11 cellular contexts compared by ENCODE assay signal in genomic region chr12:87150969-87151662, GRCh38.
DNase-seq lines count a peak whose midpoint lies in the region; ATAC-seq, FAIRE-seq and TF ChIP-seq lines count a peak whose summit lies in the region.
"Had no signal": no experiment of that assay in that cellular context is flagged by ENCODE, and none has a peak within 500 bp of the region (broad histone marks: within the 10 kb centered on the region; RNA-seq: fewer than 3 reads in every experiment).

No MANE protein-coding gene starts in this region.

- no peak overlapping the region for H2BK120ac ChIP-seq in H1 (replicated peaks; ENCODE audit: low read depth, low read length)

- H3K79me1 ChIP-seq in H1 (ENCODE audit: low read depth, low read length): no peaks in the 10 kb centered on the region

- no peak overlapping the region for H2BK20ac ChIP-seq in H1 (ENCODE audit: low read length)

- TF ChIP-seq CTCF in BE2C (IDR thresholded peaks at IDR 0.05; ENCODE audit: low read depth, low read length) (peak; percentile 13; the same call in 1 of the 2 replicates), H1 (IDR thresholded peaks at IDR 0.05; ENCODE audit: control extremely low read depth in 1 of 3, insufficient read depth in 1 of 3, low read depth in 1 of 3, low read length in 3 of 3) (no peak), esophagus muscularis mucosa (IDR thresholded peaks at IDR 0.05) (no peak)

- H2AK5ac ChIP-seq in H1 (ENCODE audit: low read depth, low read length): no peak overlapping the region

- intact Hi-C loops in esophagus muscularis mucosa (cut with DNase I): no loop called here

- DNase-seq in BE2C (no peak), H1 (ENCODE audit: low read depth in 1 of 2, low spot score in 2 of 2) (no peak), NCI-H526 treated with DMSO at 0.1 percent for 48 hours (lab: John Stamatoyannopoulos, UW) (no peak), NCI-H1694 (lab: John Stamatoyannopoulos, UW) (no peak), cerebellar nuclear complex (lab: John Stamatoyannopoulos, UW) (no peak), esophagus muscularis mucosa (ENCODE audit: extremely low spot score) (no peak)
- DNase-seq: colonic mucosa; stimulated activated naive CD8-positive, alpha-beta T cell treated with anti-CD3 and anti-CD28 coated beads, Interleukin-15, amount 100 ng/mL, for 72 hours had no signal

- H2AFZ ChIP-seq in H1 (ENCODE audit: low read length): 0 out of 2 replicates have a peak overlapping the region, but pooled peaks have one; percentile 44

- H3K56ac ChIP-seq in H1 (replicated peaks; ENCODE audit: insufficient read length, low read depth, low read length): no peak overlapping the region

- 90% methylated on average over 2 of the region's 2 CpGs; no CpG with 5 or more reads in 1 of the 2 experiments for WGBS in H1 (ENCODE audit: extremely low coverage in 1 of 2, insufficient coverage in 1 of 2, insufficient read length in 1 of 2, insufficient replicate concordance in 2 of 2, low coverage in 1 of 2, low lambda C conversion rate in 2 of 2, missing lambda C conversion rate in 1 of 2), 2 experiments
- WGBS in esophagus muscularis mucosa: 53% methylated on average over 2 of the region's 2 CpGs

- ATAC-seq in GM21528 (IDR thresholded peaks at IDR 0.05; ENCODE audit: low FRiP score, unreplicated experiment) (peak; percentile 73), HG03378 (IDR thresholded peaks at IDR 0.05; ENCODE audit: unreplicated experiment) (peak; percentile 88)
- ATAC-seq: activated T-helper 17 cell treated with anti-CD3 and anti-CD28 coated beads, Interleukin-2, amount 50 U/mL, for 72 hours; stimulated activated naive CD8-positive, alpha-beta T cell treated with anti-CD3 and anti-CD28 coated beads, Interleukin-15, amount 100 ng/mL, for 72 hours had no signal

- no peak for FAIRE-seq in H1 (lab: Jason Lieb, UNC)

- H3K9me3 ChIP-seq in BE2C (no peaks in the 10 kb centered on the region), H1 (ENCODE audit: insufficient read depth in 2 of 2, low read depth in 1 of 2, low read length in 1 of 2) (no peaks in the 10 kb centered on the region), esophagus muscularis mucosa (no peaks in the 10 kb centered on the region)
- H3K9me3 ChIP-seq: colonic mucosa had no signal

- H3K36me3 ChIP-seq in BE2C: no peaks in the 10 kb centered on the region
- H3K36me3 ChIP-seq in H1 (ENCODE audit: control insufficient read depth in 2 of 4, insufficient read depth in 4 of 4, low read length in 3 of 4): no peaks in the 10 kb centered on the region
- no peaks in the 10 kb centered on the region for H3K36me3 ChIP-seq in esophagus muscularis mucosa
- H3K36me3 ChIP-seq: colonic mucosa had no signal

- no peak overlapping the region for H3K4me3 ChIP-seq in BE2C (ENCODE audit: low read depth, low read length)
- no peak overlapping the region for H3K4me3 ChIP-seq in H1 (ENCODE audit: extremely low read depth in 1 of 4, insufficient read depth in 2 of 4, low read depth in 3 of 4, low read length in 4 of 4)
- no peak overlapping the region for H3K4me3 ChIP-seq in esophagus muscularis mucosa
- H3K4me3 ChIP-seq: colonic mucosa had no signal

- no peak overlapping the region for H4K91ac ChIP-seq in H1 (replicated peaks; ENCODE audit: insufficient read length, low read length)

- no peak overlapping the region for H4K5ac ChIP-seq in H1 (ENCODE audit: insufficient read length, low read depth, low read length)

- H3K4me1 ChIP-seq in BE2C (no peaks in the 10 kb centered on the region; the same call in 1 of the 2 replicates), H1 (replicated peaks in 1 of 4; ENCODE audit: control insufficient read depth in 3 of 4, insufficient read depth in 4 of 4, low read length in 3 of 4) (no peaks in the 10 kb centered on the region), esophagus muscularis mucosa (no peaks in the 10 kb centered on the region)
- H3K4me1 ChIP-seq: colonic mucosa had no signal

- TF ChIP-seq POLR2A in H1 (IDR thresholded peaks at IDR 0.05; ENCODE audit: control extremely low read depth in 1 of 2, low read depth in 2 of 2, low read length in 2 of 2) (no peak), esophagus muscularis mucosa (IDR thresholded peaks at IDR 0.05; ENCODE audit: low read depth) (no peak)

- H3K18ac ChIP-seq in H1 (ENCODE audit: extremely low read depth, low read length): no peak overlapping the region

- H2BK15ac ChIP-seq in H1 (ENCODE audit: low read length): no peak overlapping the region

- TF ChIP-seq RAD21 in H1 (IDR thresholded peaks at IDR 0.05 in 1 of 2, conservative IDR thresholded peaks at IDR 0.05 in 1 of 2; ENCODE audit: low read depth in 2 of 2, low read length in 2 of 2): no peak; a peak in 1 of 4 replicates

- no peak overlapping the region for H2BK5ac ChIP-seq in H1 (ENCODE audit: low read depth, low read length)

- H3K27me3 ChIP-seq in BE2C (no peaks in the 10 kb centered on the region), H1 (replicated peaks in 1 of 4; ENCODE audit: control insufficient read depth in 3 of 4, extremely low read depth in 1 of 4, insufficient read depth in 3 of 4, low read length in 3 of 4) (no peaks in the 10 kb centered on the region), esophagus muscularis mucosa (no peaks in the 10 kb centered on the region)
- H3K27me3 ChIP-seq: colonic mucosa had no signal

- CTCF ChIA-PET in H1 (lab: Charles Lee; ENCODE audit: partially characterized antibody): interaction anchor here (0.8 to 1.8 kb wide), 3 partner anchors 11 to 26 kb away, joined by 3 to 4 read pairs (median 3); no protein-coding TSS in a partner anchor

- H3K23me2 ChIP-seq in H1 (ENCODE audit: low read depth, low read length): no peaks in the 10 kb centered on the region

- TF ChIP-seq EP300 in H1 (IDR thresholded peaks at IDR 0.05; ENCODE audit: borderline replicate concordance in 1 of 2, low read depth in 2 of 2, low read length in 2 of 2) (no peak), esophagus muscularis mucosa (IDR thresholded peaks at IDR 0.05) (no peak)

- no peak overlapping the region; the same call in 1 of the 2 replicates for H3K27ac ChIP-seq in H1 (ENCODE audit: low read depth, low read length)
- no peak overlapping the region for H3K27ac ChIP-seq in esophagus muscularis mucosa (replicated peaks in 1 of 4)
- H3K27ac ChIP-seq: colonic mucosa had no signal

- no peak overlapping the region for H3K4ac ChIP-seq in H1 (replicated peaks; ENCODE audit: insufficient read length, low read depth, low read length)

- no peak overlapping the region for H3K14ac ChIP-seq in H1 (ENCODE audit: insufficient read length)

- H4K20me1 ChIP-seq in H1 (replicated peaks in 1 of 2; ENCODE audit: control insufficient read depth in 1 of 2, insufficient read depth in 2 of 2, low read length in 2 of 2): no peaks in the 10 kb centered on the region

- H4K8ac ChIP-seq in H1 (ENCODE audit: extremely low read depth, insufficient read depth, low read length): peak overlapping the region; percentile 35; the same call in 1 of the 2 replicates

- H3K4me2 ChIP-seq in H1 (ENCODE audit: insufficient read depth in 1 of 2, low read depth in 2 of 2, low read length in 2 of 2): no peak overlapping the region

- POLR2A ChIA-PET in H1 (lab: Charles Lee; ENCODE audit: partially characterized antibody): no interaction called here

- H2BK12ac ChIP-seq in H1 (ENCODE audit: low read depth, low read length): 0 out of 2 replicates have a peak overlapping the region, but pooled peaks have one; percentile 17

- H3K23ac ChIP-seq in H1 (ENCODE audit: insufficient read length): no peak overlapping the region

- no peak overlapping the region for H3K9ac ChIP-seq in H1 (replicated peaks in 1 of 4; ENCODE audit: extremely low read depth in 1 of 4, low read depth in 3 of 4, low read length in 3 of 4)

- no peaks in the 10 kb centered on the region for H3K79me2 ChIP-seq in H1 (ENCODE audit: control insufficient read depth in 1 of 2, insufficient read depth in 2 of 2, low read length in 2 of 2)

TF ChIP-seq in H1, 55 proteins besides CTCF, POLR2A, EP300 and RAD21:
- no peak for TF ChIP-seq SP4 (IDR thresholded peaks at IDR 0.05; ENCODE audit: low read length)
- TF ChIP-seq SP2 (IDR thresholded peaks at IDR 0.05; ENCODE audit: low read length): no peak
- no peak for TF ChIP-seq NRF1 (IDR thresholded peaks at IDR 0.05; ENCODE audit: low read depth, low read length)
- TF ChIP-seq MAFK (IDR thresholded peaks at IDR 0.05; ENCODE audit: low read depth, low read length): peak; percentile 21; the same call in 1 of the 2 replicates
- TF ChIP-seq GTF2F1 (IDR thresholded peaks at IDR 0.05; ENCODE audit: borderline replicate concordance, low read depth, low read length): no peak
- TF ChIP-seq SIN3A (conservative IDR thresholded peaks at IDR 0.05 in 1 of 2, IDR thresholded peaks at IDR 0.05 in 1 of 2; ENCODE audit: low read depth in 1 of 2, low read length in 2 of 2): no peak
- TF ChIP-seq SIRT6 (IDR thresholded peaks at IDR 0.05; ENCODE audit: low read length): no peak
- TF ChIP-seq ATF2 (IDR thresholded peaks at IDR 0.05; ENCODE audit: low read length): no peak
- no peak for TF ChIP-seq RFX5 (IDR thresholded peaks at IDR 0.05; ENCODE audit: borderline replicate concordance, low read depth, low read length)
- TF ChIP-seq CBX8 (IDR thresholded peaks at IDR 0.05; ENCODE audit: borderline replicate concordance, low read depth, low read length): no peak
- peak; percentile 56 for TF ChIP-seq BACH1 (IDR thresholded peaks at IDR 0.05; ENCODE audit: low read length)
